Comparison of ENCODE assay signal across 18 cellular contexts in the genomic region with DNA sequence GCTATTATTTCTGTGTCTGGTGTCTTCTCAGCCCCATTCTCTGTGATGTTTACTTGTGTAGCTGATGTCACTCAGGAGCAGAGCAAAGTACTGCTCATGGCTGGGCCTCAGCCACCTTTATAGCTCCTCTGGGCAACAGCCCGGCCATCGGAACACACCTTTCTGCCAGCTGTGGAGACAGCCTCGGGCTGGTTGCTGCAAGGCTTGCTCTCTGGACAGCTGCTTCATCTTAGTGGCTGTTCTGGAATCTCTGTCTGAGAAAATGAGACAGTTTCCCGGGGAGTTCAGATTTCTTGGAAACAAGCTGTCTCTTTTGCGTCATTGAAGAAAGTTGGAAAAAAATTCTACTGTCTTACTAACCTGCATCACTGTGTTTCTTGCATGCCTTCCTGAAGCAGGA. TPM values are rescaled to one million over a fixed set of nuclear protein-coding genes. Genes with fewer than 3 reads are reported as not detected.
"Had no signal": no experiment of that assay in that cellular context is flagged by ENCODE, and none has a peak within 500 bp of the region (broad histone marks: within the 10 kb centered on the region; RNA-seq: fewer than 3 reads in every experiment).

No MANE protein-coding gene starts in this region.

- H3K36me3 ChIP-seq: esophagus squamous epithelium, gastrocnemius medialis, heart left ventricle had no signal

- H3K27ac ChIP-seq: esophagus squamous epithelium, gastrocnemius medialis, heart left ventricle had no signal

- H3K4me1 ChIP-seq: esophagus squamous epithelium, gastrocnemius medialis, heart left ventricle had no signal

- DNase-seq: activated CD4-positive, alpha-beta T cell treated with anti-CD3 and anti-CD28 coated beads, Interleukin-2, amount 50 U/mL, for 1 hour; activated CD8-positive, alpha-beta memory T cell treated with anti-CD3 and anti-CD28 coated beads for 24 hours; activated naive CD8-positive, alpha-beta T cell treated with anti-CD3 and anti-CD28 coated beads for 36 hours; anterior cingulate cortex; effector CD8-positive, alpha-beta T cell; esophagus squamous epithelium; gastrocnemius medialis; heart left ventricle; left cardiac atrium; nucleus accumbens; right cardiac atrium; stimulated activated CD4-positive, alpha-beta T cell treated with anti-CD3 and anti-CD28 coated beads, Interleukin-2, amount 100 ng/mL, for 24 hours; T-helper 9 cell had no signal

- H3K27me3 ChIP-seq: esophagus squamous epithelium, gastrocnemius medialis, heart left ventricle had no signal

- ATAC-seq: activated CD4-positive, CD25-positive, alpha-beta regulatory T cell treated with anti-CD3 and anti-CD28 coated beads, Interleukin-2, amount 50 U/mL, for 24 hours; gastrocnemius medialis; heart left ventricle; natural killer cell treated with Interleukin-12 subunit alpha and Interleukin-12 subunit beta and Interleukin-15 and Interleukin-18, amount 100 ng/mL, for 72 hours; right cardiac atrium; stimulated activated effector memory CD8-positive, alpha-beta T cell treated with anti-CD3 and anti-CD28 coated beads, Interleukin-12 subunit alpha, Interleukin-12 subunit beta, amount 100 ng/mL, for 72 hours had no signal

- H3K4me3 ChIP-seq: esophagus squamous epithelium, gastrocnemius medialis, heart left ventricle had no signal

RNA-seq across cellular contexts. Expression of a gene that starts 20.0 kb away (rescaled TPM):
- total RNA-seq: natural killer cell treated with Interleukin-12 subunit alpha and Interleukin-12 subunit beta and Interleukin-15 and Interleukin-18, amount 100 ng/mL, for 72 hours had no signal

RNA-seq across cellular contexts. Expression of a gene that starts 21.5 kb away (rescaled TPM):
- total RNA-seq: natural killer cell treated with Interleukin-12 subunit alpha and Interleukin-12 subunit beta and Interleukin-15 and Interleukin-18, amount 100 ng/mL, for 72 hours had no signal

RNA-seq across cellular contexts. Expression of a gene that starts 56.5 kb away (rescaled TPM):
- total RNA-seq: activated naive CD8-positive, alpha-beta T cell treated with anti-CD3 and anti-CD28 coated beads for 36 hours; endothelial cell of umbilical vein; esophagus squamous epithelium; gastrocnemius medialis; heart left ventricle; left cardiac atrium; natural killer cell treated with Interleukin-12 subunit alpha and Interleukin-12 subunit beta and Interleukin-15 and Interleukin-18, amount 100 ng/mL, for 72 hours; progenitor cell of endocrine pancreas had no signal
